ENCODE assay signal across 8 cellular contexts in the genomic region with DNA sequence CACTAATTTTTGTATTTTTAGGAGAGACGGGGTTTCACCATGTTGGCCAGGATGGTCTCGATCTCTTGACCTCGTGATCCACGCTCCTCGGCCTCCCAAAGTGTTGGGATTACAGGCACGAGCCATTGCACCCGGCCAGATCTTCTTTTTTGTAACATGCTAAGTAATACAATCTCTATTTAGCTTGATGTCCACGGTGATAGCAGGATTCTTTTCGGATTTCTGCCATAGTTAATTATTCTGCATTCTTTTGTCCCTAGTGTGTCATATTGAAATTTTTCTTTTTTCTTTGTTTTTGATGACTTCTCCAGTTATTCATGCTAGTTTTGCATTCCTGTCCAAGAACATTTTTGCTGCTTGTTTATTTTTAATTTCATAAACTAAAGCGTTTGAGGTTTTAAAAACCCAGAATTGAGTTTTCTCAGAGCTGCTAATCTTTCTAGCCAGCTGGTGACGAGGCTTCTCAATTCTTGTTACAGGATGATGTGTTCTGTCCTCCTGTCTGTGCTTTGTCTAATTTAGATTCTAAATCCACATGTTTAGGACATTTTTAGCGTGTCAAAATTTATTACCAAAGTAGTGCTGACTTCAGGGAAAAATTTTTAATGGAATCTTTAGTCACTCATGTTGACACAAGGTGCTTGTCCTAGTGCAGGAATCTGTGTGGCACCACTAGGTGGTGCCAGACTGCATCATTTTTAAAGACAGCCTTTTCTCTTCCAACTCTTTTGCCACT. TPM values are rescaled to one million over a fixed set of nuclear protein-coding genes. Genes with fewer than 3 reads are reported as not detected.
DNase-seq lines count a peak whose midpoint lies in the region; FAIRE-seq and TF ChIP-seq lines count a peak whose summit lies in the region.

No MANE protein-coding gene starts in this region.

- no peak for TF ChIP-seq POLR2A in prostate gland (IDR thresholded peaks at IDR 0.05)

- 58% methylated on average over 12 of the region's 12 CpGs for WGBS in prostate gland

- no peak for DNase-seq in GM19239 (ENCODE audit: insufficient read length, low spot score)
- DNase-seq in NT2/D1 (ENCODE audit: low read depth, low spot score), result peak; percentile 11
- peak; percentile 7 for DNase-seq in activated gamma-delta T cell treated with anti-CD3 and anti-CD28 coated beads, Interleukin-2, amount 50 U/mL, for 16 hours (ENCODE audit: low read depth)
- peak in 39 of 42 donors; percentile 13 to 77 (median 54) for DNase-seq in head of caudate nucleus
- DNase-seq in prostate gland (ENCODE audit: low spot score), result peak; percentile 59
- DNase-seq in GDM1 (lab: John Stamatoyannopoulos, UW), result no peak
- no peak for DNase-seq in effector CD4-positive, alpha-beta T cell

- H3K4me3 ChIP-seq in NT2/D1 (ENCODE audit: insufficient read length, low read depth) (no peak overlapping the region), prostate gland (no peak overlapping the region)

- intact Hi-C loops in head of caudate nucleus (cut with DNase I) (no loop called here), prostate gland (cut with DNase I) (loop anchor here (5.0 kb wide), 1 partner anchor 382 kb away; no protein-coding TSS in a partner anchor)

- H3K27ac ChIP-seq in C4-2B (no peak overlapping the region), prostate gland (no peak overlapping the region)

- H3K4me1 ChIP-seq in NT2/D1 (ENCODE audit: insufficient read depth, insufficient read length) (no peaks in the 10 kb centered on the region), prostate gland (replicated peaks) (peaks cover 5% of the 10 kb centered on the region)

- H3K36me3 ChIP-seq in NT2/D1 (ENCODE audit: insufficient read depth, insufficient read length, low read length) (no peaks in the 10 kb centered on the region), prostate gland (no peaks in the 10 kb centered on the region)

- TF ChIP-seq CTCF in C4-2B (conservative IDR thresholded peaks at IDR 0.05) (peak; percentile 99), prostate gland (IDR thresholded peaks at IDR 0.05) (peak; percentile 57 to 84 (median 82))

- FAIRE-seq in GM19239 (lab: Jason Lieb, UNC), result peak; percentile 80

- no peaks in the 10 kb centered on the region for H3K27me3 ChIP-seq in NT2/D1 (ENCODE audit: insufficient read depth, insufficient read length)
- no peaks in the 10 kb centered on the region for H3K27me3 ChIP-seq in prostate gland (replicated peaks; ENCODE audit: insufficient read depth)

- no peak overlapping the region for H3K9ac ChIP-seq in NT2/D1 (ENCODE audit: insufficient read length, low read depth)

- H3K9me3 ChIP-seq in NT2/D1 (ENCODE audit: insufficient read depth, low read length), result no peaks in the 10 kb centered on the region
- H3K9me3 ChIP-seq in prostate gland, result no peaks in the 10 kb centered on the region

RNA-seq across cellular contexts. Expression of a gene that starts 21.8 kb away (rescaled TPM):
- 10 to 100 TPM; 32.3 to 34.7 TPM for total RNA-seq in prostate gland

RNA-seq across cellular contexts. Expression of a gene that starts 44.3 kb away (rescaled TPM):
- 10 to 100 TPM; 24.1 to 46.9 TPM for total RNA-seq in prostate gland

Comparison
In these comparisons a context has a peak if more than half of its experiments do, and no peak if none do; other contexts are left out.
1. DNase-seq: peak in NT2/D1 (single experiment), activated gamma-delta T cell treated with anti-CD3 and anti-CD28 coated beads, Interleukin-2, amount 50 U/mL, for 16 hours (single experiment), head of caudate nucleus (39 of 42) and prostate gland (single experiment); none in GM19239 (single experiment), GDM1 (single experiment) and effector CD4-positive, alpha-beta T cell (single experiment).